In the genomic region with DNA sequence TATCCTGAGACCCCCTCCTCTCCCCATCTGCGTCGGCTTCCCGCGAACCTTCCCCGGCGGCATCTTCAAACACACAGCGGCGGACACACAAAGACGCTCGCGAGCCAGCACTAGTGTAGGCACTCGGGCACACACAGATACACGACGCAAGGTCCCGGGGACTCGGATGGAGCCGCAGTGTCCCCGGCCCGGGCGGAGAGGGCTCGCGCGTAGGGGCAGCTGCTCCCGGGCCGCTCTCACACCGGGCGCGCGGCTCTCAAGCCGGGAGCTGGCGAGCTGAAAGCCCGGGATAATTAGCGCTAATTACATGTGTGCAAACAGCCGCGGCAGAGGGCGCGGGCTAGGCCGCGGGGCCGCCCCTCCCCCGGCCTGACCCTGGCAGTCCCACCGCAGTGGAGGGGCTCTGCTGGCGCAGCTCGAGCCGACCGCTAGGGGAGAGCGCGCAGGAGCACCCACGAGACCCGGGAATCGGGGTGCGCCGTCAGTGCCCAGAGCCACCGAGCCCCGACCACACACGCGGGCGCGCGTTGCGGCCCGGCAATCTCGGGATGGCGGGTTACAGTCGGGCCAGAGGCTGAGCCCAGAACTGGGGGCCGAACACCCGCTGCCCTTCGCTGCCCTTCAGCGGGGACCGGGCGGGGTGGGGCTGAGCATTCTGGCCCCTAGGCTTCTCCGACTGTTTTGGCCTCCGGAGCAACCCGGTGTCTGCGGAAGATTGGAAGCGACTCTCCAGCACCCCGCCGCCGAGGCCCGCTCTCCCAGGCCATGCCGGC, we compare ENCODE assay signal across 8 cellular contexts.
DNase-seq lines count a peak whose midpoint lies in the region; ATAC-seq and TF ChIP-seq lines count a peak whose summit lies in the region.

No MANE protein-coding gene starts in this region.

- no peaks in the 10 kb centered on the region for H3K36me3 ChIP-seq in Panc1 (ENCODE audit: control insufficient read depth, insufficient read depth, low read length)
- H3K36me3 ChIP-seq in naive thymus-derived CD4-positive, alpha-beta T cell (ENCODE audit: control insufficient read depth in 2 of 3, insufficient read depth in 3 of 3, low read length in 3 of 3): no peaks in the 10 kb centered on the region

- H3K27ac Mint-ChIP-seq in naive thymus-derived CD4-positive, alpha-beta T cell: no peak overlapping the region

- in situ Hi-C loops in Panc1 (cut with HindIII; ENCODE audit: low pct_unique_long_range_greater_than_20kb, low sequenced_read_pairs): no loop called here

- H3K9me3 Mint-ChIP-seq in naive thymus-derived CD4-positive, alpha-beta T cell: peaks cover 0 to 2% (median 0%) of the 10 kb centered on the region in 11 donors

- TF ChIP-seq CTCF in GM12875 (IDR thresholded peaks at IDR 0.05; ENCODE audit: borderline replicate concordance, insufficient read depth, low read depth, low read length) (0 out of 2 replicates have a peak, but pooled peaks have one; percentile 34), Panc1 (IDR thresholded peaks at IDR 0.05) (peak; percentile 47)

- intact Hi-C loops in Panc1 (cut with micrococcal nuclease; ENCODE audit: unreplicated experiment): loop anchor here (2.0 to 5.0 kb wide), 3 partner anchors 182 to 322 kb away; no protein-coding TSS in a partner anchor
- intact Hi-C loops in naive thymus-derived CD4-positive, alpha-beta T cell (cut with micrococcal nuclease): loop anchor here (1.0 to 5.0 kb wide), 8 partner anchors 272 to 530 kb away; a partner anchor contains a TSS

- H3K27ac ChIP-seq in Panc1 (ENCODE audit: low read length): no peak overlapping the region
- no peak overlapping the region for H3K27ac ChIP-seq in naive thymus-derived CD4-positive, alpha-beta T cell (ENCODE audit: low read depth, low read length)

- H3K27me3 ChIP-seq in Panc1 (ENCODE audit: control insufficient read depth, insufficient read depth, low read length): no peaks in the 10 kb centered on the region; the same call in none of the 2 replicates
- peaks cover 5 to 20% of the 10 kb centered on the region in 2 donors for H3K27me3 ChIP-seq in naive thymus-derived CD4-positive, alpha-beta T cell (ENCODE audit: control insufficient read depth in 2 of 2, insufficient read depth in 2 of 2, low read length in 2 of 2)

- no peak for TF ChIP-seq POLR2A in erythroblast (IDR thresholded peaks at IDR 0.05; ENCODE audit: low read length)

- H3K4me3 Mint-ChIP-seq in naive thymus-derived CD4-positive, alpha-beta T cell: peak overlapping the region in 7 of 10 donors; percentile 21 to 75 (median 46)

- H3K4me1 ChIP-seq in Panc1 (ENCODE audit: control insufficient read depth, insufficient read depth, low read length): peaks cover 12% of the 10 kb centered on the region
- H3K4me1 ChIP-seq in naive thymus-derived CD4-positive, alpha-beta T cell (ENCODE audit: control insufficient read depth in 2 of 2, insufficient read depth in 2 of 2, low read length in 2 of 2): peaks cover 8 to 10% of the 10 kb centered on the region in 2 donors

- DNase-seq in 8988T (peak; percentile 76), Panc1 (ENCODE audit: low read depth, low spot score) (no peak), erythroblast (lab: John Stamatoyannopoulos, UW) (peak; percentile 5 to 10)
- DNase-seq in naive thymus-derived CD4-positive, alpha-beta T cell: peak in 3 of 9 donors; percentile 8 to 34 (median 10)

- no peaks in the 10 kb centered on the region for H3K9me3 ChIP-seq in Panc1 (ENCODE audit: control insufficient read depth, insufficient read depth, low read depth, low read length)
- H3K9me3 ChIP-seq in naive thymus-derived CD4-positive, alpha-beta T cell (ENCODE audit: control insufficient read depth in 2 of 3, low read length in 3 of 3): no peaks in the 10 kb centered on the region

- H3K4me3 ChIP-seq in GM12875 (ENCODE audit: low read depth, low read length) (no peak overlapping the region), Panc1 (ENCODE audit: low read depth in 2 of 2, low read length in 2 of 2) (peak overlapping the region; percentile 44 to 56)
- peak overlapping the region; percentile 20 for H3K4me3 ChIP-seq in naive thymus-derived CD4-positive, alpha-beta T cell (ENCODE audit: low read length)

- POLR2A ChIA-PET in Panc1 (lab: Charles Lee): no interaction called here
- POLR2A ChIA-PET in naive thymus-derived CD4-positive, alpha-beta T cell (lab: Charles Lee): no interaction called here

- H3K36me3 Mint-ChIP-seq in naive thymus-derived CD4-positive, alpha-beta T cell: no peaks in the 10 kb centered on the region

- H3K4me1 Mint-ChIP-seq in naive thymus-derived CD4-positive, alpha-beta T cell: peaks cover 0 to 12% (median 5%) of the 10 kb centered on the region in 7 donors

- H3K27me3 Mint-ChIP-seq in naive thymus-derived CD4-positive, alpha-beta T cell: peaks cover 46 to 85% (median 64%) of the 10 kb centered on the region in 5 donors

- BruUV-seq in Panc1 (replicated peaks; lab: Mats Ljungman, UMichigan): no TSS peak

- CTCF ChIA-PET in Panc1 (lab: Charles Lee): interaction anchor here (0.6 to 1.9 kb wide), 6 partner anchors 16 to 288 kb away, joined by 3 to 19 read pairs (median 3); a partner anchor contains a TSS
- CTCF ChIA-PET in naive thymus-derived CD4-positive, alpha-beta T cell (lab: Charles Lee): interaction anchor here (0.6 to 2.2 kb wide), 3 partner anchors 21 to 274 kb away, joined by 3 to 11 read pairs (median 10); a partner anchor contains a TSS

- ATAC-seq in Panc1: peak; percentile 79
- ATAC-seq in naive thymus-derived CD4-positive, alpha-beta T cell: peak; percentile 19
- no peak for ATAC-seq in GM21825 (IDR thresholded peaks at IDR 0.05; ENCODE audit: unreplicated experiment)
- ATAC-seq in GM21390 (IDR thresholded peaks at IDR 0.05; ENCODE audit: unreplicated experiment): no peak
- ATAC-seq in GM18870 (IDR thresholded peaks at IDR 0.05; ENCODE audit: unreplicated experiment): no peak

Comparison
In these comparisons a context has a peak if more than half of its experiments do, and no peak if none do; other contexts are left out.
1. ATAC-seq: peak in Panc1 (single experiment) and naive thymus-derived CD4-positive, alpha-beta T cell (single experiment); none in GM21825 (single experiment), GM21390 (single experiment) and GM18870 (single experiment).